ENCODE assay signal across 24 cellular contexts in the genomic region with DNA sequence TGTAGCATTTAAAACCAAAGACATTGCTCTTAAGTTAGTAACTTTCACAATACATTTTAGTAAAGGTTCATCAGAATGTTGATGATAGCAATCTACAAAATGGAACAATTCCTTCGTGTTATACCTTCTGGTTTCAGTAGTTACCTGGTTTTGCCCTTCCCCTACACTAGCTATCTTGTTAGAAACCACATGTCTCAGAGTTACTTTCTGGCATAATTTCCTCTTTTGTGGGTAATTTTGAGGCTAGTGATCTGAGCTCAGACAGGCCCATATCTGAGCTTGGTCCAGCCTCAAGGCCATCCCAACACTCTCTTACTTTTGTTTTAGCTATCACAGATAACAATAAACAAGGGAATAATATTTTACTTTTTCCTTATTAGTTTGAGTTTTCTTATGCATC.
DNase-seq lines count a peak whose midpoint lies in the region; ATAC-seq, FAIRE-seq and TF ChIP-seq lines count a peak whose summit lies in the region.
"Had no signal": no experiment of that assay in that cellular context is flagged by ENCODE, and none has a peak within 500 bp of the region (broad histone marks: within the 10 kb centered on the region; RNA-seq: fewer than 3 reads in every experiment).

No MANE protein-coding gene starts in this region.

- H3K4me3 ChIP-seq in foreskin fibroblast (ENCODE audit: low read depth in 1 of 2, low read length in 2 of 2), result no peak overlapping the region
- H3K4me3 ChIP-seq: coronary artery, heart right ventricle, PC-9, smooth muscle cell had no signal

- DNase-seq in GM18507 (ENCODE audit: extremely low spot score, insufficient read length, low read depth), result no peak
- peak; percentile 45 for DNase-seq in NOMO-1 treated with DMSO at 0.1 percent for 48 hours (lab: John Stamatoyannopoulos, UW; ENCODE audit: unreplicated experiment)
- no peak for DNase-seq in foreskin fibroblast
- no peak for DNase-seq in GM19238 (ENCODE audit: insufficient read length, low spot score)
- no peak for DNase-seq in stimulated activated CD4-positive, alpha-beta T cell treated with anti-CD3 and anti-CD28 coated beads, Interleukin-1b, Interleukin-23, amount 100 ng/mL, for 48 hours
- DNase-seq in NCI-H146 treated with DMSO at 0.1 percent for 48 hours (lab: John Stamatoyannopoulos, UW; ENCODE audit: unreplicated experiment), result no peak
- DNase-seq: activated CD8-positive, alpha-beta memory T cell treated with anti-CD3 and anti-CD28 coated beads, Interleukin-2, amount 50 U/mL, for 48 hours; activated effector memory CD4-positive, alpha-beta T cell treated with Interleukin-2 at 50 U/mL for 16 hours; brain microvascular endothelial cell; C1 segment of cervical spinal cord; GDM1; heart right ventricle; immature natural killer cell; left ventricle myocardium superior; NCI-H1105; NCI-H524 treated with DMSO at 0.1 percent for 48 hours; PC-9; stimulated activated CD8-positive, alpha-beta memory T cell treated with anti-CD3 and anti-CD28 coated beads, Interleukin-4, amount 100 ng/mL, for 48 hours had no signal

- no peak for TF ChIP-seq CTCF in foreskin fibroblast (IDR thresholded peaks at IDR 0.05; ENCODE audit: low read depth, low read length)

- FAIRE-seq in GM18507 (lab: Jason Lieb, UNC), result peak; percentile 38
- FAIRE-seq: endometrium, GM12892 had no signal

- peak; percentile 61 for ATAC-seq in GM21526 (IDR thresholded peaks at IDR 0.05; ENCODE audit: low FRiP score, unreplicated experiment)
- ATAC-seq in HG03103 (IDR thresholded peaks at IDR 0.05; ENCODE audit: low read depth, unreplicated experiment), result peak; percentile 56
- ATAC-seq: heart right ventricle, left ventricle myocardium superior had no signal
